ENCODE assay signal across 19 cellular contexts in the genomic region with DNA sequence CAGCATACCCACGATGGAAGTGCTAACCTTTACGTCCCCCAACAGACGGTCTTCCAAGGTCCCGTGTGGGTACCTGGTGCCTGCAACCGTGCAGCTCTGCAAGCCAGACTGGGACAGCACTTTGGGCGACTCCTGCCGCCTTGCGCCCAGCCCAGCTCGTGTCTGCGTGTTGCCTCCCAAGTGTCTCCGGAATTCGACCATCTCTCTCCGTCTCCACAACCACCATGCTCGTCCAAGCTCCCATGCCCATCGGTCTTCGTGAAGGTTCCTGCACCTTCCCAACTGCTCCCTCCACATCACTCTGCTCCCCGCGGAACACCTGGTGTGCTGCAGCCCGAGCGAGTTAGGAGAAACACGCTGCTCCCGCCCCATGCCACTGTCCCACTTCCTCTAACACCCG.
DNase-seq lines count a peak whose midpoint lies in the region; ATAC-seq and TF ChIP-seq lines count a peak whose summit lies in the region.
"Had no signal": no experiment of that assay in that cellular context is flagged by ENCODE, and none has a peak within 500 bp of the region (broad histone marks: within the 10 kb centered on the region; RNA-seq: fewer than 3 reads in every experiment).

No MANE protein-coding gene starts in this region.

- H3K27me3 Mint-ChIP-seq in chondrocyte (ENCODE audit: low read depth) (peaks cover 3% of the 10 kb centered on the region), endothelial cell (ENCODE audit: unreplicated experiment) (peaks cover 6% of the 10 kb centered on the region), nephron progenitor cell (ENCODE audit: low read depth, poor library complexity) (peaks cover 5% of the 10 kb centered on the region)
- H3K27me3 Mint-ChIP-seq in CD8-positive, alpha-beta T cell (ENCODE audit: low read depth) = peaks cover 3% of the 10 kb centered on the region
- H3K27me3 Mint-ChIP-seq: B cell had no signal

- H3K27ac Mint-ChIP-seq in chondrocyte (ENCODE audit: unreplicated experiment) (no peak overlapping the region), endothelial cell (ENCODE audit: unreplicated experiment) (no peak overlapping the region), nephron progenitor cell (peak overlapping the region; percentile 72)
- H3K27ac Mint-ChIP-seq in CD8-positive, alpha-beta T cell = no peak overlapping the region
- H3K27ac Mint-ChIP-seq: B cell; CD8-positive, alpha-beta memory T cell; IgD-negative memory B cell had no signal

- CTCF ChIA-PET in CD8-positive, alpha-beta T cell (lab: Charles Lee) = no interaction called here

- DNase-seq in chondrocyte (ENCODE audit: low spot score) = peak; percentile 71
- no peak for DNase-seq in endothelial cell (ENCODE audit: low spot score)
- DNase-seq in nephron progenitor cell = no peak
- DNase-seq in posterior vena cava (ENCODE audit: low spot score) = peak; percentile 72
- no peak for DNase-seq in stimulated activated CD4-positive, alpha-beta T cell treated with anti-CD3 and anti-CD28 coated beads, Interleukin-2, amount 100 ng/mL, for 48 hours
- no peak for DNase-seq in CD8-positive, alpha-beta T cell
- no peak for DNase-seq in GM19238 (ENCODE audit: insufficient read length, low spot score)
- DNase-seq: CD8-positive, alpha-beta memory T cell; COR-L47; DMS 273 treated with DMSO at 0.1 percent for 48 hours; DMS53; DND-41; EL; GM23248; HCEC 1CT had no signal

- no peak overlapping the region for H3K4me3 ChIP-seq in CD8-positive, alpha-beta T cell (ENCODE audit: low read depth, low read length)
- H3K4me3 ChIP-seq: BLaER1 treated with 17β-estradiol and CSF1 and Interleukin-3, amounts not matched to agents 10 nM and 100 nM; GM12878; GM23248 had no signal

- no peak for ATAC-seq in CD8-positive, alpha-beta T cell
- ATAC-seq: GM12878 had no signal

- intact Hi-C loops in posterior vena cava (cut with DNase I) = no loop called here
- intact Hi-C loops in CD8-positive, alpha-beta T cell (cut with DNase I, micrococcal nuclease) = no loop called here

- H3K9me3 ChIP-seq in CD8-positive, alpha-beta T cell (ENCODE audit: low read length) = no peaks in the 10 kb centered on the region

- H3K4me1 Mint-ChIP-seq in chondrocyte (ENCODE audit: low read depth) (no peaks in the 10 kb centered on the region), endothelial cell (ENCODE audit: unreplicated experiment) (peaks cover 14% of the 10 kb centered on the region), nephron progenitor cell (peaks cover 11% of the 10 kb centered on the region)
- no peaks in the 10 kb centered on the region for H3K4me1 Mint-ChIP-seq in CD8-positive, alpha-beta T cell (ENCODE audit: low read depth)
- H3K4me1 Mint-ChIP-seq: B cell; CD8-positive, alpha-beta memory T cell; IgD-negative memory B cell had no signal

- H3K4me1 ChIP-seq in CD8-positive, alpha-beta T cell (ENCODE audit: insufficient read depth, low read length) = no peaks in the 10 kb centered on the region

- POLR2A ChIA-PET in CD8-positive, alpha-beta T cell (lab: Charles Lee) = no interaction called here

- TF ChIP-seq CTCF in chondrocyte (IDR thresholded peaks at IDR 0.05) = no peak
- TF ChIP-seq CTCF in endothelial cell (IDR thresholded peaks at IDR 0.05; ENCODE audit: unreplicated experiment) = no peak
- no peak for TF ChIP-seq CTCF in nephron progenitor cell (IDR thresholded peaks at IDR 0.05)
- no peak for TF ChIP-seq CTCF in CD8-positive, alpha-beta T cell (IDR thresholded peaks at IDR 0.05)

- H3K4me3 Mint-ChIP-seq in chondrocyte (ENCODE audit: unreplicated experiment) = no peak overlapping the region
- peak overlapping the region; percentile 66 for H3K4me3 Mint-ChIP-seq in endothelial cell (ENCODE audit: unreplicated experiment)
- no peak overlapping the region for H3K4me3 Mint-ChIP-seq in nephron progenitor cell
- no peak overlapping the region for H3K4me3 Mint-ChIP-seq in CD8-positive, alpha-beta T cell
- H3K4me3 Mint-ChIP-seq: B cell, IgD-negative memory B cell had no signal

- no peak overlapping the region for H3K27ac ChIP-seq in CD8-positive, alpha-beta T cell (ENCODE audit: low read depth, low read length)
- H3K27ac ChIP-seq: BLaER1 treated with 17β-estradiol and CSF1 and Interleukin-3, amounts not matched to agents 10 nM and 100 nM; GM23248 had no signal

- peaks cover 2% of the 10 kb centered on the region for H3K36me3 Mint-ChIP-seq in chondrocyte (ENCODE audit: low read depth)
- peaks cover 7% of the 10 kb centered on the region for H3K36me3 Mint-ChIP-seq in endothelial cell (ENCODE audit: low read depth, unreplicated experiment)
- H3K36me3 Mint-ChIP-seq in nephron progenitor cell (ENCODE audit: low read depth) = no peaks in the 10 kb centered on the region
- no peaks in the 10 kb centered on the region for H3K36me3 Mint-ChIP-seq in CD8-positive, alpha-beta T cell
- H3K36me3 Mint-ChIP-seq: CD8-positive, alpha-beta memory T cell; IgD-negative memory B cell had no signal

- H3K27me3 ChIP-seq in CD8-positive, alpha-beta T cell (ENCODE audit: insufficient read depth, low read length) = peaks cover 3% of the 10 kb centered on the region
- H3K27me3 ChIP-seq: BLaER1 treated with 17β-estradiol and CSF1 and Interleukin-3, amounts not matched to agents 10 nM and 100 nM had no signal

- no peaks in the 10 kb centered on the region for H3K9me3 Mint-ChIP-seq in chondrocyte (ENCODE audit: low read depth)
- peaks cover 4% of the 10 kb centered on the region for H3K9me3 Mint-ChIP-seq in endothelial cell (ENCODE audit: unreplicated experiment)
- H3K9me3 Mint-ChIP-seq in nephron progenitor cell = peaks cover 4% of the 10 kb centered on the region
- H3K9me3 Mint-ChIP-seq in CD8-positive, alpha-beta T cell = no peaks in the 10 kb centered on the region

- H3K36me3 ChIP-seq in CD8-positive, alpha-beta T cell (ENCODE audit: insufficient read depth, low read length) = no peaks in the 10 kb centered on the region
- H3K36me3 ChIP-seq: BLaER1 treated with 17β-estradiol and CSF1 and Interleukin-3, amounts not matched to agents 10 nM and 100 nM had no signal

Comparison
In these comparisons a context has a peak if more than half of its experiments do, and no peak if none do; other contexts are left out.
1. DNase-seq: peak in chondrocyte (single experiment) and posterior vena cava (single experiment); none in endothelial cell (single experiment), nephron progenitor cell (single experiment), stimulated activated CD4-positive, alpha-beta T cell treated with anti-CD3 and anti-CD28 coated beads, Interleukin-2, amount 100 ng/mL, for 48 hours (0 of 2), CD8-positive, alpha-beta T cell (0 of 7) and GM19238 (single experiment).